ENCODE assay signal across 1 cellular context in the genomic region with DNA sequence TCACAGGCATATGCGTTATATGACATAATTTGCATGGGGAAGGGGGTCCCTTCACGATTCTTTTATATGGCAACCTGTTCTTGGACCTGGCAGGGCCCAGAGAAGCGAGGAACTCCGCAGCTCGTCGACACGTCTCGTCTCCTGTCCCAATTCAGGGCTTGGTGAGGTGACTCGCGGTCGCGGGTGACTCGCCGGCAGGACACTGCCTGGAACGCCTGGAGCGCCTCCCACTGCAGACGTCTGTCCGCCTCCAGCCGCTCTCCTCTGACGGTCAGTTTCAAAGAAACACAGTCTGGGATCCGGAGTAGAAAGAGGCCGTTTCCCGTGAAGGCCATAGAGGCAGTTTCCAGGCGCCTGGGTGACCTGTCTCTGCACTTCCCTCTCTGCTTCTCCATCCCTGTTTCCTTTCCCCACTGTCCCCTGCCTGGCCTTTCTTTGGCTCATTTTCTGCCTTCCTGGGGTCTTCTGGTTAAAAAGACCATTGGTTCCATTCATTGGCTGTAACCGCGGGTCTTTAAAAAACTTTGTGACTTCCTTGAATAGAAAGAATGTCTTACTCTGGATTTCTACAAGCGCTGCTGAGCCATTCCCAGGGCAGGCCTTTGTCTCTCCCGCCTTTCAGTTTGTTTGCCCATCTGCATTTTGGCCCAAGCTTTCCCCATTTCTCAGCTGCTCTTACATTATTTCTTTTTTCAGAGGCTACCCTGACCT.
TF ChIP-seq lines count a peak whose summit lies in the region.

No MANE protein-coding gene starts in this region.

TF ChIP-seq in IMR-90, 13 proteins besides CTCF, POLR2A, EP300 and RAD21 (continued from another document):
- TF ChIP-seq BHLHE40 (IDR thresholded peaks at IDR 0.05; ENCODE audit: low read depth, low read length) (no peak), SMC3 (IDR thresholded peaks at IDR 0.05; ENCODE audit: low read depth, low read length) (no peak)
TF ChIP-seq in IMR-90: peak in this region for 0.
